Comparison of ENCODE assay signal across 11 cellular contexts in the genomic region with DNA sequence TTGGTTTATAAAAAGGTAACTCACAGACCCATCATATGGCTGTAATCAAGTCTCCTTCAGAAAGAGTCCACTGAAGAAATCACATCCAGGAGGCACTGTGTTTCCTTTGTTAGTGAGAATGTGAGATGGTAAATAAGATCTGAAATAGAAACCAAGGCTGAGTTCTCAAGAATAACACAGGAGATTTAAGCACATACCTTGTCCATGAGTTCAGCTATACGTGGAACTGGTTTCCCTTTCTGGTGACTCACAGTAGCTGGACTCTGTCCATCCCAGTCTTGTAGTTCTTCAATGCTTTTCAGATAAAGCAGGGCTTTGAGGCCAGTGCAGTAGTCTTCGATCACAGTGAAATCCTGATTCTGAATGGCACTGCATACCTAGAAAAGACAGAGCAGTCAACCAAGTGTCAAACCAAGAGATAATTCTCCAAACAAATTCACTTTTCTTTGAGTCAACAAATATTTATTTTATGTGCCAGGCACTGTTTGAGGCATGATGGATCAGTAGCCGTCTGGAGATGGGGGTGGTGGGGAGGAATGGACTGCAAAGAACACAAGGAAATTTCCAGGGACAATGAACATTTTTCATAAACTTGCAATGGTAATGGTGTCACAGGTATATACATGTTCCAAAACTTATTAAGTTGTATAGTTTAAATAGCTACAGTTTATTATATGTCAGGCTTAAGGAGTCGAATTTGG.
A peak's percentile ranks its signal among the peaks of the same experiment; 100 is the strongest.
DNase-seq lines count a peak whose midpoint lies in the region; ATAC-seq and TF ChIP-seq lines count a peak whose summit lies in the region.
"Had no signal": no experiment of that assay in that cellular context is flagged by ENCODE, and none has a peak within 500 bp of the region (broad histone marks: within the 10 kb centered on the region; RNA-seq: fewer than 3 reads in every experiment).

No MANE protein-coding gene starts in this region.

- H3K4me1 ChIP-seq in Panc1 (ENCODE audit: control insufficient read depth, insufficient read depth, low read length): no peaks in the 10 kb centered on the region

- peak overlapping the region; percentile 61 for H3K27ac Mint-ChIP-seq in osteocyte (ENCODE audit: unreplicated experiment)
- H3K27ac Mint-ChIP-seq: activated CD4-positive, alpha-beta memory T cell treated with anti-CD3 and anti-CD28 coated beads for 36 hours had no signal

- no peaks in the 10 kb centered on the region for H3K36me3 ChIP-seq in Panc1 (ENCODE audit: control insufficient read depth, insufficient read depth, low read length)

- in situ Hi-C loops in Panc1 (cut with HindIII; ENCODE audit: low pct_unique_long_range_greater_than_20kb, low sequenced_read_pairs): no loop called here
- in situ Hi-C loops in GM13977 (cut with MboI; ENCODE audit: low pct_unique_long_range_greater_than_20kb, low sequenced_read_pairs, unreplicated experiment): no loop called here

- H3K9me3 ChIP-seq in Panc1 (ENCODE audit: control insufficient read depth, insufficient read depth, low read depth, low read length): no peaks in the 10 kb centered on the region

- H3K4me3 ChIP-seq in Panc1 (ENCODE audit: low read depth in 2 of 2, low read length in 2 of 2): peak overlapping the region in 1 of 2 experiments; percentile 21; a peak in 2 of 4 replicates

- ATAC-seq in Panc1 (peak; percentile 96), esophagus mucosa (peak; percentile 95), GM21367 (IDR thresholded peaks at IDR 0.05; ENCODE audit: unreplicated experiment) (no peak)

- peaks cover 19% of the 10 kb centered on the region for H3K4me1 Mint-ChIP-seq in osteocyte (ENCODE audit: unreplicated experiment)

- POLR2A ChIA-PET in Panc1 (lab: Charles Lee): no interaction called here

- H3K36me3 Mint-ChIP-seq in osteocyte (ENCODE audit: unreplicated experiment): peaks cover 8% of the 10 kb centered on the region

- no peaks in the 10 kb centered on the region for H3K27me3 Mint-ChIP-seq in osteocyte (ENCODE audit: unreplicated experiment)
- H3K27me3 Mint-ChIP-seq: activated CD4-positive, alpha-beta memory T cell treated with anti-CD3 and anti-CD28 coated beads for 36 hours had no signal

- TF ChIP-seq CTCF in Panc1 (IDR thresholded peaks at IDR 0.05) (peak; percentile 11; the same call in 1 of the 2 replicates), osteocyte (IDR thresholded peaks at IDR 0.05) (peak; percentile 23), GM13977 (IDR thresholded peaks at IDR 0.05; ENCODE audit: extremely low read depth, insufficient read depth, missing control alignments) (no peak)

- no TSS peak for BruUV-seq in Panc1 (replicated peaks; lab: Mats Ljungman, UMichigan)

- intact Hi-C loops in Panc1 (cut with micrococcal nuclease; ENCODE audit: unreplicated experiment): no loop called here

- no peak overlapping the region for H3K4me3 Mint-ChIP-seq in osteocyte (ENCODE audit: unreplicated experiment)
- H3K4me3 Mint-ChIP-seq: activated CD4-positive, alpha-beta memory T cell treated with anti-CD3 and anti-CD28 coated beads for 36 hours had no signal

- CTCF ChIA-PET in Panc1 (lab: Charles Lee): no interaction called here

- DNase-seq in DMS53 (lab: John Stamatoyannopoulos, UW) (peak; percentile 65), Panc1 (ENCODE audit: low read depth, low spot score) (peak; percentile 78), osteocyte (ENCODE audit: extremely low spot score, unreplicated experiment) (no peak), NCI-H187 treated with DMSO at 0.1 percent for 48 hours (lab: John Stamatoyannopoulos, UW) (no peak), GM13977 (ENCODE audit: low spot score) (no peak), NCI-H2029 treated with DMSO at 0.1 percent for 48 hours (lab: John Stamatoyannopoulos, UW) (no peak)
- DNase-seq: activated CD4-positive, alpha-beta memory T cell treated with anti-CD3 and anti-CD28 coated beads for 36 hours; anterior cingulate cortex; NCI-H1048 had no signal

- peak overlapping the region; percentile 51; the same call in 1 of the 2 replicates for H3K27ac ChIP-seq in Panc1 (ENCODE audit: low read length)

- no peaks in the 10 kb centered on the region for H3K27me3 ChIP-seq in Panc1 (ENCODE audit: control insufficient read depth, insufficient read depth, low read length)

- H3K9me3 Mint-ChIP-seq in osteocyte (ENCODE audit: unreplicated experiment): no peaks in the 10 kb centered on the region
- H3K9me3 Mint-ChIP-seq: activated CD4-positive, alpha-beta memory T cell treated with anti-CD3 and anti-CD28 coated beads for 36 hours had no signal

Comparison
In these comparisons a context has a peak if more than half of its experiments do, and no peak if none do; other contexts are left out.
1. DNase-seq: peak in DMS53 (single experiment) and Panc1 (single experiment); none in osteocyte (single experiment), NCI-H187 treated with DMSO at 0.1 percent for 48 hours (single experiment), GM13977 (single experiment) and NCI-H2029 treated with DMSO at 0.1 percent for 48 hours (single experiment).